In the genomic region with DNA sequence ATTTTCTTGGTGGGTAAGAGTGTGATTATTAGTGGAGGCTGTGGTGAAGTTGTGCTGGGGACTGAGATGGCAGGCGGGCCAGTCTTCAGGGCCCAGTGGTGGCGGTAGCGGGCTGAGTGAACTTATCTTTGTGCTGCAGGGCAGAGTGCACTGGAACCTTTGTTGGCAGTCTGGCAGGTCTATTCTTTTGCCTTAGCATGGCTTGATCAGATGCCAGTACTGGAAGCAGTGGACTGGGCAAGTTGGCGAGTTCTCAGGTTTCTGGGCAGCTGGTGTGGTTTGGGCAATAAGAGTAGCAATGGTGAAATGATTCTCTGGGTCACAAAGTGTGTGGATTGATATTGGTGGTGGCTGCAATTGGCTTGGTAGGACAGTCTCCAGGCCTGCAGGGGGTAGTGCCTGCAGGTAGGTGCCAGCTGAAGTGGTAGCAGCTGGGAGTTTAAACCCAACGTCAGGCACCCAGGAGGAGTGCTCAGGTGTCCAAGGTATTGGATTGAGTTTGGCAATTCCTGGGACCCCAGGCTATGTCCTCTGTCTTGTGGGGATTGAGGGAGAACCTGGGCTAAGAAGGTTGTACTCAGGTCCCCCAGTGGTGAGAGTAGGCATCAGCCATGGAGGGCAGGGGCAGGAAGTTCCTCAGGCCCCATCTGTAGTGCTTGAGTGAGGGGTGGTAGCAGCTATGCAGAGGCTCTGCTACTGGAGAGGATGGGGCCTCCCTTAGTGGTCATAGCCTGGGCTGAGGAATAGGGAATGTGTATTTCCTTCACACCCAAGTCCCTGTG, we compare ENCODE assay signal across 1 cellular context.
TF ChIP-seq lines count a peak whose summit lies in the region.

No MANE protein-coding gene starts in this region.

TF ChIP-seq in H1, 55 proteins besides CTCF, POLR2A, EP300 and RAD21:
- TF ChIP-seq EZH2 (IDR thresholded peaks at IDR 0.05; ENCODE audit: low read depth, low read length, severe bottlenecking) (no peak), GABPA (IDR thresholded peaks at IDR 0.05; ENCODE audit: borderline replicate concordance, insufficient read depth, low read length) (no peak), E2F6 (IDR thresholded peaks at IDR 0.05) (no peak), BACH1 (IDR thresholded peaks at IDR 0.05; ENCODE audit: low read length) (no peak), CBX5 (IDR thresholded peaks at IDR 0.05; ENCODE audit: low read depth, low read length) (no peak), ZNF274 (IDR thresholded peaks at IDR 0.05; ENCODE audit: borderline replicate concordance, extremely low read depth, low read length) (no peak), MAFK (IDR thresholded peaks at IDR 0.05; ENCODE audit: low read depth, low read length) (no peak)
TF ChIP-seq in H1: peak in this region for 0.
